Comparison of ENCODE assay signal across 6 cellular contexts in the genomic region with DNA sequence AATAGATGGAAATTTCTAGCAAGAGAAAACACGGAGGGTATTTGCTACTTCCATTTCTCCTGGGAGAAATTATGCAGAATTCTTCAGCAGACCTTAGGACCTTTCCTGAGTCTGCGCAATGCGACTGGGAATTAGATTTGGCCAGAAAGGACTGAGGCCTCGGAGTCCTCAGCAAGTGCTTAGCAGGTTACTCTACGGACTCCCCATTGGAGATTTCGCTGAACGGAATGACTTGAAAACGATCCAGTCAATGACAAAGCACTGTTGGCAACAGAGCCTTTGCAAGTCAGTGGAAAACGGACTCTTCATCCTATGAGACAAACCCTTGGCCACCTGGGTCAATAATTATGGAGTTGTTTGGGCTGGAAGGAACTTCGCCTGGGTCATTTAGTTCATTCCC.
"Had no signal": no experiment of that assay in that cellular context is flagged by ENCODE, and none has a peak within 500 bp of the region (broad histone marks: within the 10 kb centered on the region; RNA-seq: fewer than 3 reads in every experiment).

No MANE protein-coding gene starts in this region.

- H3K4me3 ChIP-seq: GM23338 had no signal

- H3K27ac ChIP-seq: HL-60 had no signal

- H3K4me3 Mint-ChIP-seq: GM23338, H9, IgD-negative memory B cell had no signal

- H3K4me2 ChIP-seq: GM23338 had no signal

- H3K9me3 Mint-ChIP-seq: GM23338, IgD-negative memory B cell had no signal

- H3K27ac Mint-ChIP-seq: GM23338, H9, IgD-negative memory B cell had no signal

- H3K36me3 Mint-ChIP-seq: IgD-negative memory B cell had no signal

- H3K4me1 Mint-ChIP-seq: GM23338, H9, IgD-negative memory B cell had no signal

- ATAC-seq: GM23338, HepG2 had no signal

- DNase-seq: H9, HCEC 1CT had no signal
